2 cellular contexts compared by ENCODE assay signal in the genomic region with DNA sequence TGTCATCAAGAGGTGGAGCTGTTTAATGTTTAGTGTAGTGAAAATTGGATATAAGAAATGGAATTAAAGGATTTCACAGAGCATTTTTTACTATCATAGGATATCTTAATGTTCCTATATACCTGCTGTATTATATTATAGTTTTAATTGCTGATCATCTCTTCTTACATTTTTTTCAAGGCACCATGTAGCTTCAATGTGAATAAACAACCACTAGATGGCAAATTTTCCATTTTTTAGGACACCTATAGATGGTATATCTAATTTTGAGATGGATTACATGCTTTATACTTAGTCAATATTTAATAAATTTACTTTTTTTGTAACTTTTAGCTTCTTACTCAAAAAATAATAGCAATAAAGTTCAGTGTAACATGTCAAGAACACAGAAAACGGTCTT.
TF ChIP-seq lines count a peak whose summit lies in the region.

No MANE protein-coding gene starts in this region.

TF ChIP-seq in GM23338, 12 proteins besides CTCF, POLR2A, EP300 and RAD21 (continued from another document and continues in another):
- TF ChIP-seq EZH2phosphoT487 (IDR thresholded peaks at IDR 0.05; ENCODE audit: unreplicated experiment) (no peak), EZH2 (IDR thresholded peaks at IDR 0.05; ENCODE audit: low read depth, unreplicated experiment) (no peak), CREB1 (CRISPR knock-in tag; IDR thresholded peaks at IDR 0.05; ENCODE audit: low read depth) (no peak), NANOG (IDR thresholded peaks at IDR 0.05; ENCODE audit: borderline replicate concordance) (no peak), ZNF331 (CRISPR knock-in tag; IDR thresholded peaks at IDR 0.05; ENCODE audit: low read depth) (no peak), JUNB (IDR thresholded peaks at IDR 0.05; ENCODE audit: unreplicated experiment) (no peak), ZNF114 (CRISPR knock-in tag; IDR thresholded peaks at IDR 0.05) (no peak)
- TF ChIP-seq, protein P1, sequence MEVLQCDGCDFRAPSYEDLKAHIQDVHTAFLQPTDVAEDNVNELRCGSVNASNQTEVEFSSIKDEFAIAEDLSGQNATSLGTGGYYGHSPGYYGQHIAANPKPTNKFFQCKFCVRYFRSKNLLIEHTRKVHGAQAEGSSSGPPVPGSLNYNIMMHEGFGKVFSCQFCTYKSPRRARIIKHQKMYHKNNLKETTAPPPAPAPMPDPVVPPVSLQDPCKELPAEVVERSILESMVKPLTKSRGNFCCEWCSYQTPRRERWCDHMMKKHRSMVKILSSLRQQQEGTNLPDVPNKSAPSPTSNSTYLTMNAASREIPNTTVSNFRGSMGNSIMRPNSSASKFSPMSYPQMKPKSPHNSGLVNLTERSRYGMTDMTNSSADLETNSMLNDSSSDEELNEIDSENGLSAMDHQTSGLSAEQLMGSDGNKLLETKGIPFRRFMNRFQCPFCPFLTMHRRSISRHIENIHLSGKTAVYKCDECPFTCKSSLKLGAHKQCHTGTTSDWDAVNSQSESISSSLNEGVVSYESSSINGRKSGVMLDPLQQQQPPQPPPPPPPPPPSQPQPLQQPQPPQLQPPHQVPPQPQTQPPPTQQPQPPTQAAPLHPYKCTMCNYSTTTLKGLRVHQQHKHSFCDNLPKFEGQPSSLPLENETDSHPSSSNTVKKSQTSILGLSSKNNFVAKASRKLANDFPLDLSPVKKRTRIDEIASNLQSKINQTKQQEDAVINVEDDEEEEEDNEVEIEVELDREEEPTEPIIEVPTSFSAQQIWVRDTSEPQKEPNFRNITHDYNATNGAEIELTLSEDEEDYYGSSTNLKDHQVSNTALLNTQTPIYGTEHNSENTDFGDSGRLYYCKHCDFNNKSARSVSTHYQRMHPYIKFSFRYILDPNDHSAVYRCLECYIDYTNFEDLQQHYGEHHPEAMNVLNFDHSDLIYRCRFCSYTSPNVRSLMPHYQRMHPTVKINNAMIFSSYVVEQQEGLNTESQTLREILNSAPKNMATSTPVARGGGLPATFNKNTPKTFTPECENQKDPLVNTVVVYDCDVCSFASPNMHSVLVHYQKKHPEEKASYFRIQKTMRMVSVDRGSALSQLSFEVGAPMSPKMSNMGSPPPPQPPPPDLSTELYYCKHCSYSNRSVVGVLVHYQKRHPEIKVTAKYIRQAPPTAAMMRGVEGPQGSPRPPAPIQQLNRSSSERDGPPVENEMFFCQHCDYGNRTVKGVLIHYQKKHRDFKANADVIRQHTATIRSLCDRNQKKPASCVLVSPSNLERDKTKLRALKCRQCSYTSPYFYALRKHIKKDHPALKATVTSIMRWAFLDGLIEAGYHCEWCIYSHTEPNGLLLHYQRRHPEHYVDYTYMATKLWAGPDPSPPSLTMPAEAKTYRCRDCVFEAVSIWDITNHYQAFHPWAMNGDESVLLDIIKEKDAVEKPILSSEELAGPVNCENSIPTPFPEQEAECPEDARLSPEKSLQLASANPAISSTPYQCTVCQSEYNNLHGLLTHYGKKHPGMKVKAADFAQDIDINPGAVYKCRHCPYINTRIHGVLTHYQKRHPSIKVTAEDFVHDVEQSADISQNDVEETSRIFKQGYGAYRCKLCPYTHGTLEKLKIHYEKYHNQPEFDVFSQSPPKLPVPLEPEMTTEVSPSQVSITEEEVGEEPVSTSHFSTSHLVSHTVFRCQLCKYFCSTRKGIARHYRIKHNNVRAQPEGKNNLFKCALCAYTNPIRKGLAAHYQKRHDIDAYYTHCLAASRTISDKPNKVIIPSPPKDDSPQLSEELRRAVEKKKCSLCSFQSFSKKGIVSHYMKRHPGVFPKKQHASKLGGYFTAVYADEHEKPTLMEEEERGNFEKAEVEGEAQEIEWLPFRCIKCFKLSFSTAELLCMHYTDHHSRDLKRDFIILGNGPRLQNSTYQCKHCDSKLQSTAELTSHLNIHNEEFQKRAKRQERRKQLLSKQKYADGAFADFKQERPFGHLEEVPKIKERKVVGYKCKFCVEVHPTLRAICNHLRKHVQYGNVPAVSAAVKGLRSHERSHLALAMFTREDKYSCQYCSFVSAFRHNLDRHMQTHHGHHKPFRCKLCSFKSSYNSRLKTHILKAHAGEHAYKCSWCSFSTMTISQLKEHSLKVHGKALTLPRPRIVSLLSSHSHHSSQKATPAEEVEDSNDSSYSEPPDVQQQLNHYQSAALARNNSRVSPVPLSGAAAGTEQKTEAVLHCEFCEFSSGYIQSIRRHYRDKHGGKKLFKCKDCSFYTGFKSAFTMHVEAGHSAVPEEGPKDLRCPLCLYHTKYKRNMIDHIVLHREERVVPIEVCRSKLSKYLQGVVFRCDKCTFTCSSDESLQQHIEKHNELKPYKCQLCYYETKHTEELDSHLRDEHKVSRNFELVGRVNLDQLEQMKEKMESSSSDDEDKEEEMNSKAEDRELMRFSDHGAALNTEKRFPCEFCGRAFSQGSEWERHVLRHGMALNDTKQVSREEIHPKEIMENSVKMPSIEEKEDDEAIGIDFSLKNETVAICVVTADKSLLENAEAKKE (CRISPR knock-in tag; IDR thresholded peaks at IDR 0.05), result no peak
- TF ChIP-seq, protein P2, sequence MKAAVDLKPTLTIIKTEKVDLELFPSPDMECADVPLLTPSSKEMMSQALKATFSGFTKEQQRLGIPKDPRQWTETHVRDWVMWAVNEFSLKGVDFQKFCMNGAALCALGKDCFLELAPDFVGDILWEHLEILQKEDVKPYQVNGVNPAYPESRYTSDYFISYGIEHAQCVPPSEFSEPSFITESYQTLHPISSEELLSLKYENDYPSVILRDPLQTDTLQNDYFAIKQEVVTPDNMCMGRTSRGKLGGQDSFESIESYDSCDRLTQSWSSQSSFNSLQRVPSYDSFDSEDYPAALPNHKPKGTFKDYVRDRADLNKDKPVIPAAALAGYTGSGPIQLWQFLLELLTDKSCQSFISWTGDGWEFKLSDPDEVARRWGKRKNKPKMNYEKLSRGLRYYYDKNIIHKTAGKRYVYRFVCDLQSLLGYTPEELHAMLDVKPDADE (IDR thresholded peaks at IDR 0.05), result no peak
- TF ChIP-seq, protein P3, sequence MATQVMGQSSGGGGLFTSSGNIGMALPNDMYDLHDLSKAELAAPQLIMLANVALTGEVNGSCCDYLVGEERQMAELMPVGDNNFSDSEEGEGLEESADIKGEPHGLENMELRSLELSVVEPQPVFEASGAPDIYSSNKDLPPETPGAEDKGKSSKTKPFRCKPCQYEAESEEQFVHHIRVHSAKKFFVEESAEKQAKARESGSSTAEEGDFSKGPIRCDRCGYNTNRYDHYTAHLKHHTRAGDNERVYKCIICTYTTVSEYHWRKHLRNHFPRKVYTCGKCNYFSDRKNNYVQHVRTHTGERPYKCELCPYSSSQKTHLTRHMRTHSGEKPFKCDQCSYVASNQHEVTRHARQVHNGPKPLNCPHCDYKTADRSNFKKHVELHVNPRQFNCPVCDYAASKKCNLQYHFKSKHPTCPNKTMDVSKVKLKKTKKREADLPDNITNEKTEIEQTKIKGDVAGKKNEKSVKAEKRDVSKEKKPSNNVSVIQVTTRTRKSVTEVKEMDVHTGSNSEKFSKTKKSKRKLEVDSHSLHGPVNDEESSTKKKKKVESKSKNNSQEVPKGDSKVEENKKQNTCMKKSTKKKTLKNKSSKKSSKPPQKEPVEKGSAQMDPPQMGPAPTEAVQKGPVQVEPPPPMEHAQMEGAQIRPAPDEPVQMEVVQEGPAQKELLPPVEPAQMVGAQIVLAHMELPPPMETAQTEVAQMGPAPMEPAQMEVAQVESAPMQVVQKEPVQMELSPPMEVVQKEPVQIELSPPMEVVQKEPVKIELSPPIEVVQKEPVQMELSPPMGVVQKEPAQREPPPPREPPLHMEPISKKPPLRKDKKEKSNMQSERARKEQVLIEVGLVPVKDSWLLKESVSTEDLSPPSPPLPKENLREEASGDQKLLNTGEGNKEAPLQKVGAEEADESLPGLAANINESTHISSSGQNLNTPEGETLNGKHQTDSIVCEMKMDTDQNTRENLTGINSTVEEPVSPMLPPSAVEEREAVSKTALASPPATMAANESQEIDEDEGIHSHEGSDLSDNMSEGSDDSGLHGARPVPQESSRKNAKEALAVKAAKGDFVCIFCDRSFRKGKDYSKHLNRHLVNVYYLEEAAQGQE (IDR thresholded peaks at IDR 0.05; ENCODE audit: unreplicated experiment), result no peak

TF ChIP-seq in endothelial cell of umbilical vein, 7 proteins besides CTCF, POLR2A, EP300 and RAD21 (continued from another document):
- TF ChIP-seq MYC (IDR thresholded peaks at IDR 0.05; ENCODE audit: low read depth, low read length) (no peak), GATA2 (IDR thresholded peaks at IDR 0.05; ENCODE audit: insufficient read depth, insufficient read length, low read depth, low read length) (no peak), POLR2AphosphoS5 (IDR thresholded peaks at IDR 0.05; ENCODE audit: insufficient read depth, low read depth, low read length) (no peak), EZH2 (IDR thresholded peaks at IDR 0.05; ENCODE audit: borderline replicate concordance, low read depth, low read length, severe bottlenecking) (no peak), JUN (IDR thresholded peaks at IDR 0.05; ENCODE audit: borderline replicate concordance, insufficient read depth, insufficient read length, low read depth) (no peak)
- TF ChIP-seq, protein P4, sequence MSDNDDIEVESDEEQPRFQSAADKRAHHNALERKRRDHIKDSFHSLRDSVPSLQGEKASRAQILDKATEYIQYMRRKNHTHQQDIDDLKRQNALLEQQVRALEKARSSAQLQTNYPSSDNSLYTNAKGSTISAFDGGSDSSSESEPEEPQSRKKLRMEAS (IDR thresholded peaks at IDR 0.05; ENCODE audit: insufficient read depth, insufficient read length), result no peak
